Comparison of ENCODE assay signal across 16 cellular contexts in genomic region chr11:96303980-96304379, GRCh38. TPM values are rescaled to one million over a fixed set of nuclear protein-coding genes. Genes with fewer than 3 reads are reported as not detected.
DNase-seq lines count a peak whose midpoint lies in the region; ATAC-seq, FAIRE-seq and TF ChIP-seq lines count a peak whose summit lies in the region.
"Had no signal": no experiment of that assay in that cellular context is flagged by ENCODE, and none has a peak within 500 bp of the region (broad histone marks: within the 10 kb centered on the region; RNA-seq: fewer than 3 reads in every experiment).

No MANE protein-coding gene starts in this region.

- H3K27ac ChIP-seq in liver (ENCODE audit: low read depth in 1 of 2, low read length in 2 of 2) (peak overlapping the region; percentile 29 to 34), HepG2 (ENCODE audit: extremely low read length, insufficient read depth, low read length) (no peak overlapping the region)
- H3K27ac ChIP-seq: Peyer's patch, uterus had no signal

- ATAC-seq in HepG2 (no peak), GM18517 (IDR thresholded peaks at IDR 0.05; ENCODE audit: unreplicated experiment) (no peak)
- ATAC-seq: pancreas had no signal

- TF ChIP-seq POLR2A in HepG2 (IDR thresholded peaks at IDR 0.05; ENCODE audit: insufficient read depth in 1 of 2, low read depth in 2 of 2, low read length in 2 of 2) = no peak

- intact Hi-C loops in HepG2 (cut with micrococcal nuclease; ENCODE audit: unreplicated experiment) = no loop called here

- TF ChIP-seq EP300 in HepG2 (IDR thresholded peaks at IDR 0.05; ENCODE audit: low read depth in 2 of 2, low read length in 2 of 2) (no peak), HepG2 (CRISPR knock-in tag; IDR thresholded peaks at IDR 0.05; ENCODE audit: borderline replicate concordance) (no peak)

- in situ Hi-C loops in HepG2 (cut with HindIII; ENCODE audit: extremely low pct_ligation_motif_present, low pct_unique_long_range_greater_than_20kb) = no loop called here

- DNase-seq in HepG2 (ENCODE audit: low spot score) = no peak
- no peak for DNase-seq in mesothelial cell of epicardium (ENCODE audit: low spot score in 2 of 2, unreplicated experiment in 2 of 2)
- no peak for DNase-seq in GM20000 (ENCODE audit: low spot score)
- no peak for DNase-seq in GM10266 (ENCODE audit: extremely low spot score)
- no peak for DNase-seq in DMS79 treated with DMSO at 0.1 percent for 48 hours (lab: John Stamatoyannopoulos, UW)
- DNase-seq: NCI-H1092 treated with DMSO at 0.1 percent for 48 hours, NCI-H345, pancreas, Peyer's patch, uterus had no signal

- H3K4me1 ChIP-seq in liver (ENCODE audit: control insufficient read depth in 4 of 4, insufficient read depth in 4 of 4, low read length in 3 of 4) = peaks cover 0 to 3% (median 0%) of the 10 kb centered on the region in 4 donors
- H3K4me1 ChIP-seq in HepG2 (ENCODE audit: insufficient read depth, low read length) = peaks cover 22% of the 10 kb centered on the region

- CTCF ChIA-PET in HepG2 (lab: Yijun Ruan, JAX; ENCODE audit: low intra/inter-chr PET ratio, low total read pairs) = no interaction called here

- FAIRE-seq in HepG2 (lab: Jason Lieb, UNC) = no peak
- FAIRE-seq: GM12891, pancreas had no signal

- no peak overlapping the region for H2AFZ ChIP-seq in HepG2 (ENCODE audit: low read length)

- no TSS peak for BruUV-seq in HepG2 (replicated peaks; lab: Mats Ljungman, UMichigan)

- H3K4me3 Mint-ChIP-seq in brain (peak overlapping the region in 2 of 5 experiments; percentile 23 to 38), mesothelial cell of epicardium (no peak overlapping the region)
- H3K4me3 Mint-ChIP-seq: B cell; T-helper 1 cell treated with Interleukin-12 subunit alpha and Interleukin-12 subunit beta and Interleukin-4 antibody, amounts not matched to agents 30 μg/mL and 1 μg/mL, for 36 hours had no signal

- no peaks in the 10 kb centered on the region for H3K27me3 ChIP-seq in liver (ENCODE audit: control insufficient read depth in 4 of 4, insufficient read depth in 4 of 4, low read length in 3 of 4)
- no peaks in the 10 kb centered on the region for H3K27me3 ChIP-seq in HepG2 (ENCODE audit: control insufficient read depth in 1 of 2, insufficient read depth in 2 of 2, low read length in 2 of 2)
- H3K27me3 ChIP-seq: pancreas, Peyer's patch, uterus had no signal

- H3K4me3 ChIP-seq in liver (ENCODE audit: low read depth in 1 of 3, low read length in 3 of 3) = no peak overlapping the region
- H3K4me3 ChIP-seq in HepG2 (replicated peaks in 1 of 3; ENCODE audit: insufficient read depth in 1 of 3, low read depth in 2 of 3, low read length in 3 of 3) = no peak overlapping the region
- H3K4me3 ChIP-seq: pancreas, Peyer's patch, uterus had no signal

- no peak overlapping the region for H3K4me2 ChIP-seq in HepG2 (ENCODE audit: low read depth, low read length)

- peaks cover 15% of the 10 kb centered on the region for H4K20me1 ChIP-seq in HepG2 (ENCODE audit: insufficient read depth, low read length)

- H3K79me2 ChIP-seq in HepG2 (ENCODE audit: insufficient read depth, low read length) = peaks cover 51% of the 10 kb centered on the region

- H3K27me3 Mint-ChIP-seq in brain (no peaks in the 10 kb centered on the region), mesothelial cell of epicardium (ENCODE audit: low read depth) (no peaks in the 10 kb centered on the region)
- H3K27me3 Mint-ChIP-seq: B cell had no signal

- TF ChIP-seq RAD21 in liver (IDR thresholded peaks at IDR 0.05) = no peak
- TF ChIP-seq RAD21 in HepG2 (CRISPR knock-in tag; IDR thresholded peaks at IDR 0.05) = no peak

- H3K36me3 ChIP-seq in liver (ENCODE audit: control insufficient read depth in 4 of 4, insufficient read depth in 3 of 4, low read depth in 1 of 4, low read length in 3 of 4) (no peaks in the 10 kb centered on the region), HepG2 (replicated peaks in 1 of 2; ENCODE audit: control insufficient read depth in 1 of 2, insufficient read depth in 2 of 2, low read length in 2 of 2) (peaks cover 3 to 4% of the 10 kb centered on the region in 2 experiments; a peak in 1 of 5 replicates)
- H3K36me3 ChIP-seq: pancreas, Peyer's patch, uterus had no signal

- WGBS in liver = 79% methylated on average over 3 of the region's 3 CpGs
- 94% methylated on average over 3 of the region's 3 CpGs for WGBS in HepG2 (ENCODE audit: low lambda C conversion rate)

- H3K9me3 ChIP-seq in liver (ENCODE audit: control insufficient read depth in 4 of 4, low read length in 3 of 4) (no peaks in the 10 kb centered on the region), HepG2 (ENCODE audit: low read length) (no peaks in the 10 kb centered on the region)
- H3K9me3 ChIP-seq: pancreas, Peyer's patch, uterus had no signal

- POLR2A ChIA-PET in HepG2 (lab: Yijun Ruan, JAX) = no interaction called here

- peaks cover 83% of the 10 kb centered on the region for H3K4me1 Mint-ChIP-seq in brain
- H3K4me1 Mint-ChIP-seq in mesothelial cell of epicardium = peaks cover 63% of the 10 kb centered on the region

- H3K9ac ChIP-seq in liver (ENCODE audit: low read depth in 1 of 2, low read length in 2 of 2) = no peak overlapping the region
- no peak overlapping the region for H3K9ac ChIP-seq in HepG2 (ENCODE audit: insufficient read depth, low read depth, low read length)

- TF ChIP-seq CTCF in liver (IDR thresholded peaks at IDR 0.05; ENCODE audit: low read depth, low read length, missing input control) (no peak), HepG2 (CRISPR knock-in tag; IDR thresholded peaks at IDR 0.05) (no peak), brain (conservative IDR thresholded peaks at IDR 0.05) (no peak), mesothelial cell of epicardium (IDR thresholded peaks at IDR 0.05; ENCODE audit: unreplicated experiment) (no peak), GM20000 (IDR thresholded peaks at IDR 0.05; ENCODE audit: extremely low read depth, missing control alignments) (no peak), GM10266 (IDR thresholded peaks at IDR 0.05; ENCODE audit: control insufficient read depth, insufficient read depth, low read depth, missing control alignments) (no peak)

- H3K27ac Mint-ChIP-seq in brain = peak overlapping the region in 4 of 5 experiments; percentile 29 to 83 (median 72)
- peak overlapping the region; percentile 78 for H3K27ac Mint-ChIP-seq in mesothelial cell of epicardium
- H3K27ac Mint-ChIP-seq: B cell; T-helper 1 cell treated with Interleukin-12 subunit alpha and Interleukin-12 subunit beta and Interleukin-4 antibody, amounts not matched to agents 30 μg/mL and 1 μg/mL, for 36 hours had no signal

- H3K9me3 Mint-ChIP-seq in brain (no peaks in the 10 kb centered on the region), mesothelial cell of epicardium (no peaks in the 10 kb centered on the region)
- H3K9me3 Mint-ChIP-seq: T-helper 1 cell treated with Interleukin-12 subunit alpha and Interleukin-12 subunit beta and Interleukin-4 antibody, amounts not matched to agents 30 μg/mL and 1 μg/mL, for 36 hours had no signal

- H3K36me3 Mint-ChIP-seq in brain (no peaks in the 10 kb centered on the region), mesothelial cell of epicardium (no peaks in the 10 kb centered on the region)

TF ChIP-seq in liver, 16 proteins besides CTCF, POLR2A, EP300 and RAD21 (continues in another document):
- TF ChIP-seq FOXA2 (IDR thresholded peaks at IDR 0.05) = no peak
- TF ChIP-seq HNF4G (IDR thresholded peaks at IDR 0.05) = no peak
- TF ChIP-seq GABPA (IDR thresholded peaks at IDR 0.05 in 1 of 2, conservative IDR thresholded peaks at IDR 0.05 in 1 of 2) = no peak

TF ChIP-seq in HepG2, 621 proteins besides CTCF, POLR2A, EP300 and RAD21:
- TF ChIP-seq ZNF263 (CRISPR knock-in tag; IDR thresholded peaks at IDR 0.05) = no peak
- TF ChIP-seq TEAD3 (CRISPR knock-in tag; optimal IDR thresholded peaks at IDR 0.05; ENCODE audit: borderline replicate concordance) = no peak
- TF ChIP-seq SNAI1 (CRISPR knock-in tag; IDR thresholded peaks at IDR 0.05; ENCODE audit: borderline replicate concordance) = no peak
- no peak for TF ChIP-seq ZNF430 (CRISPR knock-in tag; IDR thresholded peaks at IDR 0.05)
- no peak for TF ChIP-seq NCOR1 (IDR thresholded peaks at IDR 0.05; ENCODE audit: borderline replicate concordance, low read length)
- TF ChIP-seq GATAD1 (CRISPR knock-in tag; IDR thresholded peaks at IDR 0.05) = no peak
- TF ChIP-seq ZKSCAN1 (IDR thresholded peaks at IDR 0.05; ENCODE audit: low read length) = no peak

RNA-seq across cellular contexts. Expression of gene MAML2, which starts 39.0 kb away (rescaled TPM):
- total RNA-seq in liver = 1 to 10 TPM; 2.1 TPM
- polyA plus RNA-seq in liver = under 1 TPM; 0.56 to 0.69 TPM
- total RNA-seq in HepG2 (2016; rRNA removed; fragmentation: Illumina TruSeq; extraction: Trizol) = 2.3 and 2.9 TPM in 2 replicates
- total RNA-seq in HepG2 (2016; cell fraction: cytosol; rRNA removed; fragmentation: Illumina TruSeq; extraction: Trizol; ENCODE audit: low read depth) = 1.6 and 1.8 TPM in 2 replicates
- 2.0 and 2.5 TPM in 2 replicates for total RNA-seq in HepG2 (2016; cell fraction: insoluble cytoplasmic fraction; rRNA removed; fragmentation: Illumina TruSeq; extraction: Trizol)
- total RNA-seq in HepG2 (2016; cell fraction: membrane; rRNA removed; fragmentation: Illumina TruSeq; extraction: Trizol) = 1.9 and 2.0 TPM in 2 replicates
- 5.7 and 6.2 TPM in 2 replicates for total RNA-seq in HepG2 (2016; cell fraction: nucleus; rRNA removed; fragmentation: Illumina TruSeq; extraction: Trizol)
- polyA plus RNA-seq in HepG2 (2011; rRNA removed) = 22.2 and 25.9 TPM in 2 replicates
- polyA plus RNA-seq in HepG2 (2011; cell fraction: cytosol; rRNA removed) = 21.7 and 21.8 TPM in 2 replicates
- 16.4 and 23.7 TPM in 2 replicates for polyA plus RNA-seq in HepG2 (2011; cell fraction: nucleus; rRNA removed)
- polyA plus RNA-seq in HepG2 (2012) = 9.1 and 11.7 TPM in 2 replicates
- 0.03 and 0.08 TPM in 2 replicates for polyA plus RNA-seq in HepG2 (2016; cell fraction: cytosol; fragmentation: Illumina TruSeq; extraction: Trizol; ENCODE audit: low read depth)
- polyA plus RNA-seq in HepG2 (2016; cell fraction: insoluble cytoplasmic fraction; fragmentation: Illumina TruSeq; extraction: Trizol; ENCODE audit: low read depth) = 3.0 and 3.2 TPM in 2 replicates
- polyA plus RNA-seq in HepG2 (2016; cell fraction: membrane; fragmentation: Illumina TruSeq; extraction: Trizol; ENCODE audit: low read depth) = 0.23 TPM in 2 replicates
- polyA plus RNA-seq in HepG2 (2016; cell fraction: nucleus; fragmentation: Illumina TruSeq; extraction: Trizol; ENCODE audit: insufficient read depth, low read depth) = 2.7 and 3.2 TPM in 2 replicates
- polyA minus RNA-seq in HepG2 (2011; rRNA and poly(A)+ RNA removed; ENCODE audit: low replicate concordance) = 2.5 and 40.0 TPM in 2 replicates
- 21.3 and 22.0 TPM in 2 replicates for polyA minus RNA-seq in HepG2 (2011; cell fraction: cytosol; rRNA and poly(A)+ RNA removed)
- 70.5 and 75.7 TPM in 2 replicates for polyA minus RNA-seq in HepG2 (2011; cell fraction: nucleus; rRNA and poly(A)+ RNA removed)
- polyA plus RNA-seq in brain (ENCODE audit: insufficient read depth, low read depth, low replicate concordance) = 4.5 TPM
- 36.4 to 38.4 TPM (median 38.3 TPM) in 3 replicates for total RNA-seq in mesothelial cell of epicardium
